ENCODE assay signal across 33 cellular contexts in the genomic region with DNA sequence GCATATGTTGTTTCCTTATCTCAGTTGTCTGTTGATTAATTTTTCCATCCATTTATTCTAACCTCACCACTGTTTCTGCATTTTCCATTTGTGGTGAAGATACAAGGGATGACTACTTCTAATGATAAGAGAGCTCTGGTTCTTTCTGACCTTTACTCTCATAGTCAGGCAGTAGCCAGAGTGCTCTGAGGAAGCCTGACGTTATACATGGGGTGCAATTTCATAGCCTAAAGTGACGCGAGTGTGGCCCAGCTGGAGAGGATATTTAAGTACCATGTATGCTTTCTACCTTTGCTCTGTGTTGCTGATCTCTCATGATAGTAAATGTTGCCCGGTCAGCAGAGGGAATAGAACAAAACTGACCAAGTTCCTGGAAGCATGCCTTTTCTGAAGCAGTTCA.
"Had no signal": no experiment of that assay in that cellular context is flagged by ENCODE, and none has a peak within 500 bp of the region (broad histone marks: within the 10 kb centered on the region; RNA-seq: fewer than 3 reads in every experiment).

No MANE protein-coding gene starts in this region.

- H3K9me3 Mint-ChIP-seq: activated B cell treated with CpG ODN at 0.5 μM for 24 hours; activated CD4-positive, alpha-beta memory T cell treated with anti-CD3 and anti-CD28 coated beads, Interleukin-2, amount 10 ng/mL, durations not matched to agents 7 days and 5 days; activated naive CD4-positive, alpha-beta T cell treated with anti-CD3 and anti-CD28 coated beads for 36 hours; activated naive CD4-positive, alpha-beta T cell treated with anti-CD3 and anti-CD28 coated beads, Interleukin-2, amount 50 U/mL, for 24 hours; activated naive CD8-positive, alpha-beta T cell treated with anti-CD3 and anti-CD28 coated beads, Interleukin-2, amount 10 ng/mL, durations not matched to agents 7 days and 5 days; activated T-cell treated with anti-CD3 and anti-CD28 coated beads, Interleukin-2, amount 50 U/mL, for 4 hours; activated T-helper 1 cell treated with anti-CD3 and anti-CD28 coated beads, Interleukin-12 subunit alpha, Interleukin-12 subunit beta, Interleukin-2, Interleukin-4 antibody, amounts not matched to agents 30 ng/mL and 10 ng/mL and 1 ng/mL, durations not matched to agents 14 hours and 24 hours and 36 hours; activated T-helper 2 cell treated with anti-CD3 and anti-CD28 coated beads, Interferon-gamma antibody, Interleukin-2, Interleukin-4, amounts not matched to agents 10 μg/mL and 5 μg/mL and 100 μg/mL, durations not matched to agents 14 hours and 24 hours and 36 hours; effector memory CD8-positive, alpha-beta T cell; T-helper 2 cell treated with Interferon-gamma antibody and Interleukin-4, amounts not matched to agents 5 μg/mL and 100 μg/mL, for 36 hours had no signal

- H3K4me3 ChIP-seq: body of pancreas, esophagus muscularis mucosa, gastrocnemius medialis had no signal

- H3K4me1 Mint-ChIP-seq: activated naive CD4-positive, alpha-beta T cell treated with anti-CD3 and anti-CD28 coated beads, Interleukin-2, amount 50 U/mL, for 24 hours had no signal

- ATAC-seq: activated CD4-positive, CD25-positive, alpha-beta regulatory T cell treated with anti-CD3 and anti-CD28 coated beads, Interleukin-2, amount 50 U/mL, for 24 hours; activated T-cell treated with anti-CD3 and anti-CD28 coated beads, Interleukin-2, amount 50 U/mL, for 4 hours; body of pancreas; effector memory CD8-positive, alpha-beta T cell; foreskin keratinocyte; gastrocnemius medialis; SK-N-SH treated with all-trans-retinoic acid at 6 μM for 48 hours; T-helper 17 cell had no signal

- DNase-seq: activated B cell treated with CpG ODN at 0.5 μM for 24 hours; activated CD4-positive, alpha-beta memory T cell treated with anti-CD3 and anti-CD28 coated beads, Interleukin-2, amount 10 ng/mL, durations not matched to agents 7 days and 5 days; activated CD4-positive, alpha-beta T cell treated with anti-CD3 and anti-CD28 coated beads for 48 hours; activated CD4-positive, alpha-beta T cell treated with anti-CD3 and anti-CD28 coated beads, Interleukin-2, amount 50 U/mL, for 4 hours; activated CD8-positive, alpha-beta memory T cell treated with anti-CD3 and anti-CD28 coated beads, Interleukin-2, amount 50 U/mL, for 48 hours; activated effector memory CD4-positive, alpha-beta T cell treated with anti-CD3 and anti-CD28 coated beads, Interleukin-2, amount 50 U/mL, for 16 hours; activated naive CD4-positive, alpha-beta T cell treated with anti-CD3 and anti-CD28 coated beads for 36 hours; activated naive CD8-positive, alpha-beta T cell treated with anti-CD3 and anti-CD28 coated beads, Interleukin-2, amount 10 ng/mL, durations not matched to agents 7 days and 5 days; activated T-cell treated with anti-CD3 and anti-CD28 coated beads for 4 hours; activated T-cell treated with anti-CD3 and anti-CD28 coated beads, Interleukin-2, amount 50 U/mL, for 4 hours; amygdala; aorta; body of pancreas; caudate nucleus; cortex of kidney; dermis blood vessel endothelial cell; effector CD4-positive, alpha-beta T cell; effector memory CD8-positive, alpha-beta T cell; erythroblast; foreskin keratinocyte; gastrocnemius medialis; glutamatergic neuron; T-helper 1 cell; T-helper 17 cell; T1000; WERI-Rb-1 had no signal

- H3K4me1 ChIP-seq: body of pancreas, esophagus muscularis mucosa, foreskin keratinocyte, gastrocnemius medialis had no signal

- H3K9me3 ChIP-seq: body of pancreas, esophagus muscularis mucosa, gastrocnemius medialis had no signal

- H3K27me3 Mint-ChIP-seq: activated B cell treated with CpG ODN at 0.5 μM for 24 hours; activated CD4-positive, alpha-beta memory T cell treated with anti-CD3 and anti-CD28 coated beads, Interleukin-2, amount 10 ng/mL, durations not matched to agents 7 days and 5 days; activated naive CD4-positive, alpha-beta T cell treated with anti-CD3 and anti-CD28 coated beads, Interleukin-2, amount 50 U/mL, for 24 hours; activated naive CD8-positive, alpha-beta T cell treated with anti-CD3 and anti-CD28 coated beads, Interleukin-2, amount 10 ng/mL, durations not matched to agents 7 days and 5 days; effector memory CD8-positive, alpha-beta T cell; T-helper 17 cell had no signal

- H3K4me3 Mint-ChIP-seq: activated B cell treated with CpG ODN at 0.5 μM for 24 hours; activated CD4-positive, alpha-beta memory T cell treated with anti-CD3 and anti-CD28 coated beads, Interleukin-2, amount 10 ng/mL, durations not matched to agents 7 days and 5 days; activated naive CD4-positive, alpha-beta T cell treated with anti-CD3 and anti-CD28 coated beads for 36 hours; activated naive CD4-positive, alpha-beta T cell treated with anti-CD3 and anti-CD28 coated beads, Interleukin-2, amount 50 U/mL, for 24 hours; activated naive CD8-positive, alpha-beta T cell treated with anti-CD3 and anti-CD28 coated beads, Interleukin-2, amount 10 ng/mL, durations not matched to agents 7 days and 5 days; activated T-cell treated with anti-CD3 and anti-CD28 coated beads, Interleukin-2, amount 50 U/mL, for 4 hours; activated T-helper 1 cell treated with anti-CD3 and anti-CD28 coated beads, Interleukin-12 subunit alpha, Interleukin-12 subunit beta, Interleukin-2, Interleukin-4 antibody, amounts not matched to agents 30 ng/mL and 10 ng/mL and 1 ng/mL, durations not matched to agents 14 hours and 24 hours and 36 hours; effector memory CD8-positive, alpha-beta T cell; T-helper 17 cell; T-helper 2 cell treated with Interferon-gamma antibody and Interleukin-4, amounts not matched to agents 5 μg/mL and 100 μg/mL, for 36 hours had no signal

- H3K36me3 ChIP-seq: gastrocnemius medialis, WERI-Rb-1 had no signal

- H3K27ac Mint-ChIP-seq: activated B cell treated with CpG ODN at 0.5 μM for 24 hours; activated CD4-positive, alpha-beta memory T cell treated with anti-CD3 and anti-CD28 coated beads, Interleukin-2, amount 10 ng/mL, durations not matched to agents 7 days and 5 days; activated naive CD4-positive, alpha-beta T cell treated with anti-CD3 and anti-CD28 coated beads for 36 hours; activated naive CD4-positive, alpha-beta T cell treated with anti-CD3 and anti-CD28 coated beads, Interleukin-2, amount 50 U/mL, for 24 hours; activated naive CD8-positive, alpha-beta T cell treated with anti-CD3 and anti-CD28 coated beads, Interleukin-2, amount 10 ng/mL, durations not matched to agents 7 days and 5 days; activated T-helper 1 cell treated with anti-CD3 and anti-CD28 coated beads, Interleukin-12 subunit alpha, Interleukin-12 subunit beta, Interleukin-2, Interleukin-4 antibody, amounts not matched to agents 30 ng/mL and 10 ng/mL and 1 ng/mL, durations not matched to agents 14 hours and 24 hours and 36 hours; activated T-helper 2 cell treated with anti-CD3 and anti-CD28 coated beads, Interferon-gamma antibody, Interleukin-2, Interleukin-4, amounts not matched to agents 10 μg/mL and 5 μg/mL and 100 μg/mL, durations not matched to agents 14 hours and 24 hours and 36 hours; effector memory CD8-positive, alpha-beta T cell; T-helper 17 cell; T-helper 2 cell treated with Interferon-gamma antibody and Interleukin-4, amounts not matched to agents 5 μg/mL and 100 μg/mL, for 36 hours had no signal
